ENCODE assay signal across 12 cellular contexts in genomic region chr17:59851431-59852375, GRCh38. TPM values are rescaled to one million over a fixed set of nuclear protein-coding genes. Genes with fewer than 3 reads are reported as not detected.
DNase-seq lines count a peak whose midpoint lies in the region; TF ChIP-seq lines count a peak whose summit lies in the region.
"Had no signal": no experiment of that assay in that cellular context is flagged by ENCODE, and none has a peak within 500 bp of the region (broad histone marks: within the 10 kb centered on the region; RNA-seq: fewer than 3 reads in every experiment).

No MANE protein-coding gene starts in this region.

- intact Hi-C loops in cardiac septum (cut with DNase I) = no loop called here
- intact Hi-C loops in uterus (cut with DNase I; ENCODE audit: low total_unique reads) = no loop called here

- H3K36me3 ChIP-seq in cardiac muscle cell (no peaks in the 10 kb centered on the region), mucosa of rectum (ENCODE audit: control insufficient read depth in 2 of 2, insufficient read depth in 2 of 2, low read length in 2 of 2) (no peaks in the 10 kb centered on the region), uterus (no peaks in the 10 kb centered on the region)
- H3K36me3 ChIP-seq: HAP-1 had no signal

- H3K36me3 Mint-ChIP-seq in chondrocyte (ENCODE audit: low read depth) = no peaks in the 10 kb centered on the region

- H3K4me1 Mint-ChIP-seq in chondrocyte (ENCODE audit: low read depth) = peaks cover 80% of the 10 kb centered on the region

- TF ChIP-seq CTCF in cardiac muscle cell (IDR thresholded peaks at IDR 0.05; ENCODE audit: low read depth, low read length) = no peak
- no peak for TF ChIP-seq CTCF in chondrocyte (IDR thresholded peaks at IDR 0.05)
- TF ChIP-seq CTCF in uterus (IDR thresholded peaks at IDR 0.05) = no peak

- DNase-seq in cardiac muscle cell (ENCODE audit: low read depth in 1 of 2, low spot score in 1 of 2) (peak in 1 of 2 donors; percentile 83), cardiac septum (ENCODE audit: low spot score) (no peak), chondrocyte (ENCODE audit: low spot score) (no peak), uterus (peak; percentile 64 to 83), SK-N-DZ (ENCODE audit: low spot score) (no peak), NCI-H1436 (lab: John Stamatoyannopoulos, UW) (no peak), retina (no peak)
- DNase-seq: GF-D8; MM.1S; stimulated activated CD4-positive, alpha-beta T cell treated with anti-CD3 and anti-CD28 coated beads, Interleukin-4, amount 100 ng/mL, for 24 hours had no signal

- H3K9me3 ChIP-seq in cardiac muscle cell (ENCODE audit: low read depth) = no peaks in the 10 kb centered on the region
- H3K9me3 ChIP-seq in mucosa of rectum (ENCODE audit: control insufficient read depth in 2 of 2, low read length in 2 of 2) = no peaks in the 10 kb centered on the region
- H3K9me3 ChIP-seq in uterus = no peaks in the 10 kb centered on the region
- H3K9me3 ChIP-seq: HAP-1 had no signal

- H3K4me1 ChIP-seq in cardiac muscle cell (ENCODE audit: low read depth) (peaks cover 2% of the 10 kb centered on the region), mucosa of rectum (ENCODE audit: control insufficient read depth in 2 of 2, insufficient read depth in 2 of 2, low read length in 2 of 2) (peaks cover 40 to 44% of the 10 kb centered on the region in 2 donors), uterus (peaks cover under 1 to 11% of the 10 kb centered on the region in 2 donors)

- H3K9me3 Mint-ChIP-seq in chondrocyte (ENCODE audit: low read depth) = peaks cover 3% of the 10 kb centered on the region

- H3K27ac ChIP-seq in cardiac muscle cell = peak overlapping the region; percentile 21
- H3K27ac ChIP-seq in mucosa of rectum (ENCODE audit: low read depth in 2 of 2, low read length in 2 of 2) = peak overlapping the region; percentile 70 to 95
- peak overlapping the region; percentile 83 to 84 for H3K27ac ChIP-seq in uterus

- H3K27me3 ChIP-seq in cardiac muscle cell = no peaks in the 10 kb centered on the region
- H3K27me3 ChIP-seq in mucosa of rectum (ENCODE audit: control insufficient read depth in 2 of 2, insufficient read depth in 2 of 2, low read length in 2 of 2) = no peaks in the 10 kb centered on the region
- H3K27me3 ChIP-seq in uterus = no peaks in the 10 kb centered on the region

- no peak overlapping the region for H3K4me3 ChIP-seq in cardiac muscle cell
- no peak overlapping the region for H3K4me3 ChIP-seq in mucosa of rectum (ENCODE audit: low read length in 2 of 2)
- no peak overlapping the region for H3K4me3 ChIP-seq in uterus
- H3K4me3 ChIP-seq: HAP-1 had no signal

- peak overlapping the region; percentile 93 for H3K27ac Mint-ChIP-seq in chondrocyte (ENCODE audit: unreplicated experiment)

- H3K9ac ChIP-seq in mucosa of rectum (ENCODE audit: low read depth in 1 of 2, low read length in 2 of 2) = no peak overlapping the region

- TF ChIP-seq POLR2A in uterus (IDR thresholded peaks at IDR 0.05) = peak in 1 of 2 donors; percentile 15

- no peaks in the 10 kb centered on the region for H3K27me3 Mint-ChIP-seq in chondrocyte (ENCODE audit: low read depth)

- H3K4me3 Mint-ChIP-seq in chondrocyte (ENCODE audit: unreplicated experiment) = no peak overlapping the region

RNA-seq across cellular contexts. Expression of gene TUBD1, which starts 41.0 kb away (rescaled TPM):
- total RNA-seq in cardiac muscle cell (9.0 and 10.9 TPM in 2 replicates), cardiac septum (7.5 TPM), chondrocyte (6.0 to 10.5 TPM (median 6.0 TPM) in 3 replicates), uterus (10 to 100 TPM in 3 of 4 donors, 1 to 10 TPM in 1; 7.7 to 62.9 (median 18.7) TPM)
- polyA plus RNA-seq in cardiac muscle cell = 17.5 and 21.1 TPM in 2 replicates
- polyA plus RNA-seq in SK-N-DZ (2014; cell fraction: cytosol; rRNA removed) = 14.4 and 15.0 TPM in 2 replicates
- polyA plus RNA-seq in SK-N-DZ (2014; cell fraction: nucleus; rRNA removed) = 4.5 and 5.9 TPM in 2 replicates

RNA-seq across cellular contexts. Expression of gene RPS6KB1, which starts 41.2 kb away (rescaled TPM):
- 30.9 and 103 TPM in 2 replicates for total RNA-seq in cardiac muscle cell
- 13.6 and 19.2 TPM in 2 replicates for polyA plus RNA-seq in cardiac muscle cell
- 24.7 TPM for total RNA-seq in cardiac septum
- total RNA-seq in chondrocyte = 29.0 to 36.9 TPM (median 29.6 TPM) in 3 replicates
- total RNA-seq in uterus = 10 to 100 TPM; 19.2 to 86.2 (median 55.8) TPM
- polyA plus RNA-seq in SK-N-DZ (2014; cell fraction: cytosol; rRNA removed) = 17.2 and 32.1 TPM in 2 replicates
- 24.0 and 24.8 TPM in 2 replicates for polyA plus RNA-seq in SK-N-DZ (2014; cell fraction: nucleus; rRNA removed)

Comparison
In these comparisons a context has a peak if more than half of its experiments do, and no peak if none do; other contexts are left out.
1. DNase-seq: peak in uterus (2 of 2); none in cardiac septum (single experiment), chondrocyte (single experiment), SK-N-DZ (single experiment), NCI-H1436 (single experiment) and retina (single experiment).
2. H3K27ac ChIP-seq: peak in every context shown above with its lines; median percentile 84 in uterus; 82 in mucosa of rectum; 21 in cardiac muscle cell.